1 cellular context compared by ENCODE assay signal in the genomic region with DNA sequence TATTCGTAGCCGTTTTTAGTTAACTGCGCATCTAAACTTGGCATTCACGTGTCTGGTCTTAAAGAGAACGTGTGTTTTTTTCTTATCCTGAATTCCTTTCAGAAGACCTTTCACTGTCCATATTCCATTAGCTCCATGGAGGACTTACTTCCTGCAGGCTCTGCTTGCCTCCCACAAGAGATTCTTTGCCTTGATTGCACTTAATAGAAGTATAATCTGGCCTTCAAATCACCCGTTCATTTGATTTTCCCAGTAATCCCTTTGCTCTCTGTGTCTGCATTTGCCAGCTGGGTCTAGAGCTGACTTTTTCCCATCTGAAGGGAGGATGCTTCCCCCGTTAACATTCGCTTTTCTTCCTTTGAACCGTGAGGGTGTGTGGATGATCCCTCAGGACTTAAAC.
TF ChIP-seq lines count a peak whose summit lies in the region.

No MANE protein-coding gene starts in this region.

TF ChIP-seq in GM23338, 12 proteins besides CTCF, POLR2A, EP300 and RAD21 (continued from another document):
- TF ChIP-seq POLR2AphosphoS5 (IDR thresholded peaks at IDR 0.05; ENCODE audit: low read depth) (no peak), CREB1 (CRISPR knock-in tag; IDR thresholded peaks at IDR 0.05; ENCODE audit: low read depth) (no peak)
TF ChIP-seq in GM23338: peak in this region for 0.
